9 cellular contexts compared by ENCODE assay signal in genomic region chr16:16073884-16074781, GRCh38.
A peak's percentile ranks its signal among the peaks of the same experiment; 100 is the strongest.
DNase-seq lines count a peak whose midpoint lies in the region; ATAC-seq, FAIRE-seq and TF ChIP-seq lines count a peak whose summit lies in the region.
"Had no signal": no experiment of that assay in that cellular context is flagged by ENCODE, and none has a peak within 500 bp of the region (broad histone marks: within the 10 kb centered on the region; RNA-seq: fewer than 3 reads in every experiment).

No MANE protein-coding gene starts in this region.

- no peak for TF ChIP-seq POLR2A in A549 (IDR thresholded peaks at IDR 0.05; ENCODE audit: low read length)
- TF ChIP-seq POLR2A in right lobe of liver (IDR thresholded peaks at IDR 0.05) = no peak

- H3K36me3 ChIP-seq in right lobe of liver (no peaks in the 10 kb centered on the region), MG63 (peaks cover 95% of the 10 kb centered on the region)

- intact Hi-C loops in right lobe of liver (cut with DNase I) = no loop called here

- H3K9me3 ChIP-seq in A549 (no peaks in the 10 kb centered on the region), right lobe of liver (no peaks in the 10 kb centered on the region), MG63 (no peaks in the 10 kb centered on the region)

- H3K4me2 ChIP-seq in A549 = peak overlapping the region; percentile 64

- peak; percentile 23 to 75 for DNase-seq in A549 (ENCODE audit: low read depth in 1 of 2, low spot score in 1 of 2)
- peak; percentile 62 for DNase-seq in HFF-Myc (ENCODE audit: extremely low read depth, low read depth)
- DNase-seq in amniotic stem cell (lab: John Stamatoyannopoulos, UW) = peak; percentile 54
- DNase-seq in right lobe of liver = no peak
- no peak for DNase-seq in MG63

- peaks cover 45% of the 10 kb centered on the region for H3K4me1 ChIP-seq in A549
- no peaks in the 10 kb centered on the region for H3K4me1 ChIP-seq in right lobe of liver

- H3K27ac ChIP-seq in A549 = peak overlapping the region; percentile 67 to 73; a peak in 5 of 6 replicates
- no peak overlapping the region for H3K27ac ChIP-seq in right lobe of liver

- ATAC-seq in A549 (peak; percentile 83 to 88), right lobe of liver (peak; percentile 40 to 62 (median 52)), HG03565 (IDR thresholded peaks at IDR 0.05; ENCODE audit: unreplicated experiment) (no peak), GM19035 (IDR thresholded peaks at IDR 0.05; ENCODE audit: unreplicated experiment) (no peak), GM18511 (IDR thresholded peaks at IDR 0.05; ENCODE audit: unreplicated experiment) (no peak)

- H3K4me3 ChIP-seq in A549 (no peak overlapping the region), HFF-Myc (replicated peaks; ENCODE audit: low read depth, low read length) (no peak overlapping the region), right lobe of liver (no peak overlapping the region), MG63 (no peak overlapping the region)

- no peak for TF ChIP-seq CTCF in A549 (IDR thresholded peaks at IDR 0.05)
- TF ChIP-seq CTCF in HFF-Myc (IDR thresholded peaks at IDR 0.05; ENCODE audit: low read depth, low read length, missing control alignments) = no peak
- no peak for TF ChIP-seq CTCF in right lobe of liver (IDR thresholded peaks at IDR 0.05)

- CTCF ChIA-PET in A549 (lab: Yijun Ruan, JAX) = interaction anchor here (0.7 to 1.4 kb wide), 4 partner anchors 16 to 297 kb away, joined by 3 to 5 read pairs (median 4); no protein-coding TSS in a partner anchor

- POLR2A ChIA-PET in A549 (lab: Yijun Ruan, JAX) = interaction anchor here (0.9 to 1.4 kb wide), 2 partner anchors 186 to 199 kb away, joined by 3 read pairs; no protein-coding TSS in a partner anchor

- H3K27me3 ChIP-seq in right lobe of liver (no peaks in the 10 kb centered on the region), MG63 (no peaks in the 10 kb centered on the region)

- peak in 1 of 2 experiments; percentile 13; a peak in 1 of 5 replicates for TF ChIP-seq RAD21 in A549 (conservative IDR thresholded peaks at IDR 0.05 in 1 of 2, IDR thresholded peaks at IDR 0.05 in 1 of 2)

- peak in 1 of 2 experiments; percentile 20; a peak in 1 of 5 replicates for TF ChIP-seq EP300 in A549 (IDR thresholded peaks at IDR 0.05)

- FAIRE-seq in A549 (lab: Jason Lieb, UNC) = no peak
- FAIRE-seq: GM18507 had no signal

- WGBS in A549 (ENCODE audit: missing lambda C conversion rate) = 59% methylated on average over 19 of the region's 19 CpGs
- 41% methylated on average over 10 of the region's 19 CpGs for WGBS in right lobe of liver (ENCODE audit: insufficient coverage, low coverage, low lambda C conversion rate, missing lambda C conversion rate)

TF ChIP-seq in A549, 52 proteins besides CTCF, POLR2A, EP300 and RAD21:
- TF ChIP-seq PHF8 (IDR thresholded peaks at IDR 0.05; ENCODE audit: borderline replicate concordance, low read depth) = no peak
- 0 out of 3 replicates have a peak, but pooled peaks have one; percentile 13 for TF ChIP-seq SMC3 (IDR thresholded peaks at IDR 0.05)
- TF ChIP-seq BHLHE40 (IDR thresholded peaks at IDR 0.05; ENCODE audit: low read depth, low read length) = no peak
- TF ChIP-seq KDM5A (IDR thresholded peaks at IDR 0.05) = no peak
- no peak for TF ChIP-seq KDM1A (IDR thresholded peaks at IDR 0.05; ENCODE audit: low read depth)
- no peak for TF ChIP-seq HOXA7 (CRISPR knock-in tag; IDR thresholded peaks at IDR 0.05)
- no peak for TF ChIP-seq PBX3 (IDR thresholded peaks at IDR 0.05)
- TF ChIP-seq ZSCAN20 (CRISPR knock-in tag; IDR thresholded peaks at IDR 0.05) = no peak
- no peak for TF ChIP-seq POLR2AphosphoS2 (conservative IDR thresholded peaks at IDR 0.05; ENCODE audit: low read length)
- no peak for TF ChIP-seq BCL3 (IDR thresholded peaks at IDR 0.05)
- no peak for TF ChIP-seq CBX2 (IDR thresholded peaks at IDR 0.05; ENCODE audit: borderline replicate concordance, low read depth)
- TF ChIP-seq USF2 (IDR thresholded peaks at IDR 0.05) = no peak
- peak; percentile 31; the same call in 1 of the 2 replicates for TF ChIP-seq EHF (CRISPR knock-in tag; IDR thresholded peaks at IDR 0.05)

Comparison
In these comparisons a context has a peak if more than half of its experiments do, and no peak if none do; other contexts are left out.
1. ATAC-seq: peak in A549 (2 of 2) and right lobe of liver (4 of 4); none in HG03565 (single experiment), GM19035 (single experiment) and GM18511 (single experiment).
2. DNase-seq: peak in A549 (2 of 2), HFF-Myc (single experiment) and amniotic stem cell (single experiment); none in right lobe of liver (0 of 3) and MG63 (single experiment).
3. H3K27ac ChIP-seq: peak in A549 (2 of 2); none in right lobe of liver (0 of 3).